ENCODE assay signal across 11 cellular contexts in genomic region chr4:157115613-157116340, GRCh38. TPM values are rescaled to one million over a fixed set of nuclear protein-coding genes. Genes with fewer than 3 reads are reported as not detected.
DNase-seq lines count a peak whose midpoint lies in the region; TF ChIP-seq lines count a peak whose summit lies in the region.
"Had no signal": no experiment of that assay in that cellular context is flagged by ENCODE, and none has a peak within 500 bp of the region (broad histone marks: within the 10 kb centered on the region; RNA-seq: fewer than 3 reads in every experiment).

No MANE protein-coding gene starts in this region.

- no peak for TF ChIP-seq CTCF in HFFc6 (IDR thresholded peaks at IDR 0.05)

- H3K27ac Mint-ChIP-seq in HFFc6: peak overlapping the region; percentile 53

- peaks cover 43% of the 10 kb centered on the region for H3K4me1 Mint-ChIP-seq in HFFc6 (ENCODE audit: low read depth)

- DNase-seq in A172 (ENCODE audit: low spot score) (peak; percentile 67), HFFc6 (peak; percentile 37), amniotic epithelial cell (ENCODE audit: low read depth) (peak; percentile 71), glomerular visceral epithelial cell (ENCODE audit: extremely low spot score) (peak; percentile 82), hippocampal formation (lab: John Stamatoyannopoulos, UW) (no peak), occipital lobe (lab: John Stamatoyannopoulos, UW) (no peak)
- no peak for DNase-seq in activated naive CD4-positive, alpha-beta T cell treated with anti-CD3 and anti-CD28 coated beads, Interleukin-2, amount 50 U/mL, for 16 hours
- no peak for DNase-seq in activated effector memory CD4-positive, alpha-beta T cell treated with Interleukin-2 at 50 U/mL for 16 hours
- DNase-seq: AML-193, NCI-H446 treated with DMSO at 0.1 percent for 48 hours had no signal

- peak overlapping the region; percentile 9; the same call in 1 of the 2 replicates for H3K4me3 Mint-ChIP-seq in HFFc6

- H3K36me3 Mint-ChIP-seq in HFFc6 (ENCODE audit: low read depth): no peaks in the 10 kb centered on the region; the same call in 1 of the 2 replicates

- H3K27me3 Mint-ChIP-seq in HFFc6 (ENCODE audit: insufficient read depth): no peaks in the 10 kb centered on the region; the same call in 1 of the 2 replicates

- no peaks in the 10 kb centered on the region for H3K9me3 Mint-ChIP-seq in HFFc6

RNA-seq across cellular contexts. Expression of gene GLRB, which starts 39.8 kb away (rescaled TPM):
- 8.1 and 9.4 TPM in 2 replicates for total RNA-seq in A172 (2014; rRNA removed; shearing (Covaris generic))
- 10 to 100 TPM in 1 of 6 experiments, 1 to 10 TPM in 5; 4.7 to 11.7 (median 6.0) TPM for total RNA-seq in HFFc6 (2021; fragmentation: NEBNext Ultra II Directional; extraction: Animal tissue kit (Norgen Biotek cat#: 25700))
- total RNA-seq in occipital lobe: 51.5 TPM
- total RNA-seq: T-helper 1 cell treated with Interleukin-12 subunit alpha and Interleukin-12 subunit beta and Interleukin-4 antibody, amounts not matched to agents 30 ng/mL and 1 ng/mL, for 36 hours had no signal

Comparison
In these comparisons a context has a peak if more than half of its experiments do, and no peak if none do; other contexts are left out.
1. DNase-seq: peak in A172 (single experiment), HFFc6 (single experiment), amniotic epithelial cell (single experiment) and glomerular visceral epithelial cell (single experiment); none in activated naive CD4-positive, alpha-beta T cell treated with anti-CD3 and anti-CD28 coated beads, Interleukin-2, amount 50 U/mL, for 16 hours (single experiment), hippocampal formation (0 of 2), occipital lobe (single experiment) and activated effector memory CD4-positive, alpha-beta T cell treated with Interleukin-2 at 50 U/mL for 16 hours (single experiment).